In the genomic region with DNA sequence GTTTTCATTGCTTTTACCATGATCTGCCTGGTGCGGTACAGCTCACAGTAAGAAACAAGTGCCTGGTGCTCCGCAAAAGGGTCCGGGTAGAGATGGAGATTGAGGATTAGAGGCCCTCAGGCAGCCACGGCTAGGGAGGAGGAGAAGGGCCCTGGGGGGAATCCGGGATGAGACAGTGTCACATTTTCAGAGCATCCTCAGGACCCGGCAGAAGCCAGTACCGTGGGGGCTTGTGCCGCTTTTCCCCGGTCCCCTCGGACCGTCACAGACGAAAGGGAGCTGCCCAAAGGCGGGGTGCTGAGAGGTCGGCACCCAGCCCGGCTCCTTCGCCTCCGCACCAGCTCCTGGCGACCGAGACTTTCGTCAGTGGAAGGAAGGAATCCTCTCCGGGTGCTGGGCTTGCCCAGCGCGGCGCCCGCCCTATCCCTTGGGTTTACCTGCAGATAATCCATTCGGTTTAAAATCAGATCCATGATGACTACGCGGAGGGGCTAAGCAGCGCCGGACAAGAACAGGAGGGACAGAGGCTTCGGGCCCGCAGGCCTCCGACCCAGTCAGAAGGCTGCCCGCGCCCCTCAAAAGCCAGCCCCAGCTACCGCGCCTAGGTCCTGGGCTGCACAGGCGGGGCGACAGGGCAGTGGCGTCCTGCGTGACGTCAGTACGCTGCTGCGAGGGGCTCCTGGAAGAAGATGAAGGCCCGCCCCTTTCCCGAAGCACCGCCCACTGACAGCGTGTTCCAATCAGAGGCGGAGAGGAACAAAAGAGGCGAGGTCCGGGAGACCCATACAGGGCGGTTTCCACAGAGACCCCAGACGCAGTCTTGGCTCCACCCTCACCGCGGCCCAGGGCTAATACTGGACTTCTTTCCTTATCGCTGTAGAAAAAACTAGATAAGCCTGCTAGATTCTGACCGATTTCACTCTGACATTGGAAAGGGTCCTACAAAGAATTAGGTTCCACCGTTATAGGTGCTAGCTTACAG, we compare ENCODE assay signal across 1 cellular context.
TF ChIP-seq lines count a peak whose summit lies in the region.

A gene with protein sequence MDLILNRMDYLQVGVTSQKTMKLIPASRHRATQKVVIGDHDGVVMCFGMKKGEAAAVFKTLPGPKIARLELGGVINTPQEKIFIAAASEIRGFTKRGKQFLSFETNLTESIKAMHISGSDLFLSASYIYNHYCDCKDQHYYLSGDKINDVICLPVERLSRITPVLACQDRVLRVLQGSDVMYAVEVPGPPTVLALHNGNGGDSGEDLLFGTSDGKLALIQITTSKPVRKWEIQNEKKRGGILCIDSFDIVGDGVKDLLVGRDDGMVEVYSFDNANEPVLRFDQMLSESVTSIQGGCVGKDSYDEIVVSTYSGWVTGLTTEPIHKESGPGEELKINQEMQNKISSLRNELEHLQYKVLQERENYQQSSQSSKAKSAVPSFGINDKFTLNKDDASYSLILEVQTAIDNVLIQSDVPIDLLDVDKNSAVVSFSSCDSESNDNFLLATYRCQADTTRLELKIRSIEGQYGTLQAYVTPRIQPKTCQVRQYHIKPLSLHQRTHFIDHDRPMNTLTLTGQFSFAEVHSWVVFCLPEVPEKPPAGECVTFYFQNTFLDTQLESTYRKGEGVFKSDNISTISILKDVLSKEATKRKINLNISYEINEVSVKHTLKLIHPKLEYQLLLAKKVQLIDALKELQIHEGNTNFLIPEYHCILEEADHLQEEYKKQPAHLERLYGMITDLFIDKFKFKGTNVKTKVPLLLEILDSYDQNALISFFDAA (minus strand): TSS at position 634 of the 982 bp plus-strand sequence. CDS start 161 bp downstream, at position 473.

TF ChIP-seq in A549, 52 proteins besides CTCF, POLR2A, EP300 and RAD21 (continued from another document):
- TF ChIP-seq, protein P1, sequence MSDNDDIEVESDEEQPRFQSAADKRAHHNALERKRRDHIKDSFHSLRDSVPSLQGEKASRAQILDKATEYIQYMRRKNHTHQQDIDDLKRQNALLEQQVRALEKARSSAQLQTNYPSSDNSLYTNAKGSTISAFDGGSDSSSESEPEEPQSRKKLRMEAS (IDR thresholded peaks at IDR 0.05) = 0 out of 2 replicates have a peak, but pooled peaks have one; percentile 23
- TF ChIP-seq JUN (IDR thresholded peaks at IDR 0.05) (peak in 1 of 2 experiments; percentile 54; a peak in 1 of 5 replicates), CBX8 (IDR thresholded peaks at IDR 0.05) (no peak), RNF2 (IDR thresholded peaks at IDR 0.05; ENCODE audit: borderline replicate concordance, low read depth) (no peak), HEYL (CRISPR knock-in tag; IDR thresholded peaks at IDR 0.05) (no peak)
- TF ChIP-seq, protein P2, sequence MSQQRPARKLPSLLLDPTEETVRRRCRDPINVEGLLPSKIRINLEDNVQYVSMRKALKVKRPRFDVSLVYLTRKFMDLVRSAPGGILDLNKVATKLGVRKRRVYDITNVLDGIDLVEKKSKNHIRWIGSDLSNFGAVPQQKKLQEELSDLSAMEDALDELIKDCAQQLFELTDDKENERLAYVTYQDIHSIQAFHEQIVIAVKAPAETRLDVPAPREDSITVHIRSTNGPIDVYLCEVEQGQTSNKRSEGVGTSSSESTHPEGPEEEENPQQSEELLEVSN (IDR thresholded peaks at IDR 0.05; ENCODE audit: borderline replicate concordance, low read depth) = no peak
- TF ChIP-seq, protein P3, sequence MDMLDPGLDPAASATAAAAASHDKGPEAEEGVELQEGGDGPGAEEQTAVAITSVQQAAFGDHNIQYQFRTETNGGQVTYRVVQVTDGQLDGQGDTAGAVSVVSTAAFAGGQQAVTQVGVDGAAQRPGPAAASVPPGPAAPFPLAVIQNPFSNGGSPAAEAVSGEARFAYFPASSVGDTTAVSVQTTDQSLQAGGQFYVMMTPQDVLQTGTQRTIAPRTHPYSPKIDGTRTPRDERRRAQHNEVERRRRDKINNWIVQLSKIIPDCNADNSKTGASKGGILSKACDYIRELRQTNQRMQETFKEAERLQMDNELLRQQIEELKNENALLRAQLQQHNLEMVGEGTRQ (IDR thresholded peaks at IDR 0.05) = no peak
TF ChIP-seq in A549: peak in this region for 4.
